Comparison of ENCODE assay signal across 20 cellular contexts in genomic region chr18:62126776-62127175, GRCh38.
DNase-seq lines count a peak whose midpoint lies in the region; ATAC-seq, FAIRE-seq and TF ChIP-seq lines count a peak whose summit lies in the region.
"Had no signal": no experiment of that assay in that cellular context is flagged by ENCODE, and none has a peak within 500 bp of the region (broad histone marks: within the 10 kb centered on the region; RNA-seq: fewer than 3 reads in every experiment).

No MANE protein-coding gene starts in this region.

- no peak overlapping the region for H3K14ac ChIP-seq in neuronal stem cell (ENCODE audit: low read length)

- H3K4ac ChIP-seq in neuronal stem cell (ENCODE audit: low read length), result no peak overlapping the region

- H2BK120ac ChIP-seq in neuronal stem cell (ENCODE audit: low read depth, low read length), result no peak overlapping the region

- H3K9me3 ChIP-seq in OCI-LY3 (ENCODE audit: insufficient read depth, low read length), result no peaks in the 10 kb centered on the region
- H3K9me3 ChIP-seq in neuronal stem cell (replicated peaks in 1 of 2; ENCODE audit: control insufficient read depth in 2 of 2, insufficient read depth in 1 of 2, low read depth in 1 of 2, low read length in 2 of 2), result no peaks in the 10 kb centered on the region
- H3K9me3 ChIP-seq: A549 had no signal

- H2AFZ ChIP-seq in OCI-LY3 (ENCODE audit: low read depth, low read length), result no peak overlapping the region
- no peak overlapping the region for H2AFZ ChIP-seq in neuronal stem cell (ENCODE audit: low read length)
- H2AFZ ChIP-seq: GM23338 had no signal

- FAIRE-seq in GM12891 (lab: Jason Lieb, UNC), result peak; percentile 78
- FAIRE-seq in bronchial epithelial cell (lab: Jason Lieb, UNC), result peak; percentile 36
- FAIRE-seq: A549 had no signal

- intact Hi-C loops in dorsolateral prefrontal cortex (cut with DNase I), result no loop called here

- no peak overlapping the region for H3K4me3 ChIP-seq in OCI-LY3 (ENCODE audit: low read length)
- no peak overlapping the region for H3K4me3 ChIP-seq in bronchial epithelial cell (ENCODE audit: low read depth, low read length)
- H3K4me3 ChIP-seq in neuronal stem cell (ENCODE audit: low read length in 2 of 2), result no peak overlapping the region
- no peak overlapping the region for H3K4me3 ChIP-seq in dorsolateral prefrontal cortex
- H3K4me3 ChIP-seq: A549, GM23338 had no signal

- H3K79me1 ChIP-seq in neuronal stem cell (ENCODE audit: low read depth, low read length), result no peaks in the 10 kb centered on the region

- H2BK5ac ChIP-seq in neuronal stem cell (ENCODE audit: low read length), result no peak overlapping the region

- TF ChIP-seq CTCF in OCI-LY3 (IDR thresholded peaks at IDR 0.05; ENCODE audit: low read depth, low read length) (no peak), bronchial epithelial cell (IDR thresholded peaks at IDR 0.05; ENCODE audit: insufficient read depth, low read length, severe bottlenecking) (no peak), foreskin keratinocyte (conservative IDR thresholded peaks at IDR 0.05) (no peak), dorsolateral prefrontal cortex (IDR thresholded peaks at IDR 0.05 in 54 of 56, conservative IDR thresholded peaks at IDR 0.05 in 2 of 56; ENCODE audit: low read depth in 1 of 56, partially characterized antibody in 56 of 56) (no peak)

- H2BK12ac ChIP-seq in neuronal stem cell (ENCODE audit: low read length), result no peak overlapping the region

- H2BK15ac ChIP-seq in neuronal stem cell (ENCODE audit: low read length), result no peak overlapping the region

- no peak overlapping the region for H4K8ac ChIP-seq in neuronal stem cell (ENCODE audit: low read depth, low read length)

- DNase-seq in GM12891 (ENCODE audit: insufficient read length, low spot score) (no peak), bronchial epithelial cell (ENCODE audit: low read depth) (no peak), foreskin keratinocyte (peak in 1 of 2 donors; percentile 19), neuronal stem cell (ENCODE audit: low spot score) (no peak), dorsolateral prefrontal cortex (no peak)
- DNase-seq: 8988T; ACHN; AML-193; C1 segment of cervical spinal cord; Calu3; CD4-positive, alpha-beta memory T cell; COR-L47; DMS53; DMS79 treated with DMSO at 0.1 percent for 48 hours; H9 had no signal

- H3K4me2 ChIP-seq in OCI-LY3 (ENCODE audit: low read length), result peak overlapping the region; percentile 30
- H3K4me2 ChIP-seq in neuronal stem cell (ENCODE audit: insufficient read depth, low read length, poor library complexity, severe bottlenecking), result no peak overlapping the region
- H3K4me2 ChIP-seq: A549, GM23338 had no signal

- H3K27ac ChIP-seq in OCI-LY3 (ENCODE audit: low read length), result no peak overlapping the region
- no peak overlapping the region for H3K27ac ChIP-seq in foreskin keratinocyte
- no peak overlapping the region for H3K27ac ChIP-seq in neuronal stem cell (replicated peaks; ENCODE audit: low read length)
- no peak overlapping the region for H3K27ac ChIP-seq in dorsolateral prefrontal cortex
- H3K27ac ChIP-seq: A549 had no signal

- H3K27me3 ChIP-seq in OCI-LY3 (ENCODE audit: low read depth, low read length), result no peaks in the 10 kb centered on the region
- H3K27me3 ChIP-seq in bronchial epithelial cell (ENCODE audit: control insufficient read depth, insufficient read depth, low read length), result no peaks in the 10 kb centered on the region
- no peaks in the 10 kb centered on the region for H3K27me3 ChIP-seq in foreskin keratinocyte
- H3K27me3 ChIP-seq in neuronal stem cell (ENCODE audit: control insufficient read depth in 3 of 3, insufficient read depth in 3 of 3, low read depth in 1 of 3, low read length in 3 of 3), result no peaks in the 10 kb centered on the region
- H3K27me3 ChIP-seq in dorsolateral prefrontal cortex, result no peaks in the 10 kb centered on the region

- H3K36me3 ChIP-seq in OCI-LY3 (replicated peaks; ENCODE audit: low read depth, low read length), result no peaks in the 10 kb centered on the region
- no peaks in the 10 kb centered on the region for H3K36me3 ChIP-seq in bronchial epithelial cell (ENCODE audit: control insufficient read depth, insufficient read depth, low read length)
- no peaks in the 10 kb centered on the region for H3K36me3 ChIP-seq in neuronal stem cell (replicated peaks in 1 of 2; ENCODE audit: control insufficient read depth in 2 of 2, insufficient read depth in 2 of 2, low read length in 2 of 2)

- no peaks in the 10 kb centered on the region for H3K79me2 ChIP-seq in OCI-LY3 (ENCODE audit: low read length)

- no peak overlapping the region for H3K9ac ChIP-seq in OCI-LY3 (ENCODE audit: low read length)
- H3K9ac ChIP-seq in neuronal stem cell (ENCODE audit: low read depth, low read length, poor library complexity), result no peak overlapping the region

- H3K18ac ChIP-seq in neuronal stem cell (ENCODE audit: low read length), result no peak overlapping the region

- WGBS in neuronal stem cell (ENCODE audit: extremely low coverage in 2 of 2, insufficient read length in 2 of 2, insufficient replicate concordance in 1 of 2), 2 donors, result no CpG with 5 or more reads among the region's 1 CpG

- H3K4me1 ChIP-seq in OCI-LY3 (ENCODE audit: low read length), result peaks cover 15% of the 10 kb centered on the region
- H3K4me1 ChIP-seq in foreskin keratinocyte, result peaks cover 18% of the 10 kb centered on the region
- H3K4me1 ChIP-seq in neuronal stem cell (ENCODE audit: control insufficient read depth in 2 of 2, insufficient read depth in 1 of 2, low read depth in 1 of 2, low read length in 2 of 2), result no peaks in the 10 kb centered on the region

- peaks cover 16% of the 10 kb centered on the region; the same call in 1 of the 2 replicates for H4K20me1 ChIP-seq in OCI-LY3 (ENCODE audit: insufficient read depth, low read length)

- H3K23ac ChIP-seq in neuronal stem cell (ENCODE audit: low read depth, low read length, poor library complexity), result no peak overlapping the region

- H4K91ac ChIP-seq in neuronal stem cell (ENCODE audit: low read depth, low read length, poor library complexity), result no peak overlapping the region

- no peak overlapping the region for H2AK5ac ChIP-seq in neuronal stem cell (ENCODE audit: low read depth, low read length)

- ATAC-seq in foreskin keratinocyte, result peak; percentile 21
- ATAC-seq in HG03159 (IDR thresholded peaks at IDR 0.05; ENCODE audit: unreplicated experiment), result no peak
- ATAC-seq: A549, GM23338, HCT116 had no signal

- no peak for TF ChIP-seq POLR2A in GM12891 (IDR thresholded peaks at IDR 0.05; ENCODE audit: low read depth, low read length)

TF ChIP-seq in GM12891, 5 proteins besides CTCF, POLR2A, EP300 and RAD21:
- TF ChIP-seq POU2F2 (IDR thresholded peaks at IDR 0.05; ENCODE audit: low read depth, low read length) (no peak), SPI1 (IDR thresholded peaks at IDR 0.05; ENCODE audit: low read depth, low read length) (no peak), PAX5 (IDR thresholded peaks at IDR 0.05; ENCODE audit: insufficient read depth, low read length, severe bottlenecking) (no peak), POLR2AphosphoS5 (IDR thresholded peaks at IDR 0.05; ENCODE audit: low read depth, low read length) (no peak), TAF1 (IDR thresholded peaks at IDR 0.05; ENCODE audit: low read depth, low read length) (no peak)
